ENCODE assay signal across 20 cellular contexts in the genomic region with DNA sequence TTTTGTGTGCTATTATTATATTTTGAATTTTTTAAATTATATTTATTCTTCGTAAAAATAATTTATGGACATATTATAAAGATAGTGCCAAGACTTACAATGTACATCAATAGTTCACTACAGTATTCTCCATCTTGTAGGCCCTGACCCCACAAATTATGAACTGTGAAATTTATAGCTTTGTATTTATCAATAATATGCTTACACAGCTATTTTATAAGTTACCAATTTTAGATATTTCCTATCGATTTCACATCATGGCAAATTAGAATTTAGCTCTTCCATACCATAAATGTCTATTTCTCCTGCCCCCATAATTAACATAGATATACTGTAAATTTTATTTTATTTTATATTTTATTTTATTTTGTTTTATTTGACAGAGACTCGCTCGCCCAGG. TPM values are rescaled to one million over a fixed set of nuclear protein-coding genes. Genes with fewer than 3 reads are reported as not detected.
DNase-seq lines count a peak whose midpoint lies in the region; ATAC-seq, FAIRE-seq and TF ChIP-seq lines count a peak whose summit lies in the region.
"Had no signal": no experiment of that assay in that cellular context is flagged by ENCODE, and none has a peak within 500 bp of the region (broad histone marks: within the 10 kb centered on the region; RNA-seq: fewer than 3 reads in every experiment).

No MANE protein-coding gene starts in this region.

- DNase-seq in HepG2 (ENCODE audit: low spot score), result no peak
- no peak for DNase-seq in right lobe of liver
- DNase-seq in K562 (ENCODE audit: extremely low read depth in 1 of 4, low spot score in 3 of 4), result no peak
- no peak for DNase-seq in H1 (ENCODE audit: low read depth in 1 of 2, low spot score in 2 of 2)
- no peak for DNase-seq in Kasumi-1 (lab: John Stamatoyannopoulos, UW)
- DNase-seq: ACHN; BE2C; C1 segment of cervical spinal cord; Caco-2; Calu3; CD4-positive, alpha-beta memory T cell; CD4-positive, CD25-positive, alpha-beta regulatory T cell; DMS79 treated with DMSO at 0.1 percent for 48 hours; GF-D8 had no signal

- no peaks in the 10 kb centered on the region for H3K36me3 ChIP-seq in HepG2 (replicated peaks in 1 of 2; ENCODE audit: control insufficient read depth in 1 of 2, insufficient read depth in 2 of 2, low read length in 2 of 2)
- H3K36me3 ChIP-seq in right lobe of liver, result no peaks in the 10 kb centered on the region
- H3K36me3 ChIP-seq in K562 (ENCODE audit: control insufficient read depth, insufficient read depth, low read length), result no peaks in the 10 kb centered on the region
- H3K36me3 ChIP-seq in H1 (ENCODE audit: control insufficient read depth in 2 of 4, insufficient read depth in 4 of 4, low read length in 3 of 4), result no peaks in the 10 kb centered on the region
- H3K36me3 ChIP-seq: BE2C, BLaER1 had no signal

- no peak overlapping the region for H4K8ac ChIP-seq in H1 (ENCODE audit: extremely low read depth, insufficient read depth, low read length)

- H3K14ac ChIP-seq in H1 (ENCODE audit: insufficient read length), result no peak overlapping the region

- no peak overlapping the region for H3K4ac ChIP-seq in H1 (replicated peaks; ENCODE audit: insufficient read length, low read depth, low read length)

- intact Hi-C loops in HepG2 (cut with micrococcal nuclease; ENCODE audit: unreplicated experiment) (no loop called here), right lobe of liver (cut with DNase I) (no loop called here), K562 (cut with micrococcal nuclease) (no loop called here)

- TF ChIP-seq CTCF in HepG2 (CRISPR knock-in tag; IDR thresholded peaks at IDR 0.05) (no peak), right lobe of liver (IDR thresholded peaks at IDR 0.05) (no peak), K562 (IDR thresholded peaks at IDR 0.05 in 2 of 3, conservative IDR thresholded peaks at IDR 0.05 in 1 of 3; ENCODE audit: insufficient read depth in 2 of 3, low read depth in 1 of 3, low read length in 3 of 3) (no peak), H1 (IDR thresholded peaks at IDR 0.05; ENCODE audit: control extremely low read depth in 1 of 3, insufficient read depth in 1 of 3, low read depth in 1 of 3, low read length in 3 of 3) (no peak)

- H4K20me1 ChIP-seq in HepG2 (ENCODE audit: insufficient read depth, low read length), result no peaks in the 10 kb centered on the region
- no peaks in the 10 kb centered on the region for H4K20me1 ChIP-seq in K562 (replicated peaks; ENCODE audit: control insufficient read depth, insufficient read depth, low read length)
- no peaks in the 10 kb centered on the region for H4K20me1 ChIP-seq in H1 (replicated peaks in 1 of 2; ENCODE audit: control insufficient read depth in 1 of 2, insufficient read depth in 2 of 2, low read length in 2 of 2)
- H4K20me1 ChIP-seq: BLaER1 had no signal

- WGBS in HepG2 (ENCODE audit: low lambda C conversion rate), result 57% methylated on average over 4 of the region's 4 CpGs
- WGBS in right lobe of liver (ENCODE audit: insufficient coverage, low coverage, low lambda C conversion rate, missing lambda C conversion rate), result 70% methylated on average over 2 of the region's 4 CpGs
- WGBS in K562 (ENCODE audit: insufficient coverage, low coverage, missing lambda C conversion rate), result 2% methylated on average over 4 of the region's 4 CpGs
- WGBS in H1 (ENCODE audit: extremely low coverage in 1 of 2, insufficient coverage in 1 of 2, insufficient read length in 1 of 2, insufficient replicate concordance in 2 of 2, low coverage in 1 of 2, low lambda C conversion rate in 2 of 2, missing lambda C conversion rate in 1 of 2), 2 experiments, result 94% methylated on average over 4 of the region's 4 CpGs; no CpG with 5 or more reads in 1 of the 2 experiments

- in situ Hi-C loops in HepG2 (cut with HindIII; ENCODE audit: extremely low pct_ligation_motif_present, low pct_unique_long_range_greater_than_20kb) (no loop called here), K562 (cut with MboI) (no loop called here)

- no peak overlapping the region for H4K91ac ChIP-seq in H1 (replicated peaks; ENCODE audit: insufficient read length, low read length)

- no peaks in the 10 kb centered on the region; the same call in 1 of the 2 replicates for H3K23me2 ChIP-seq in H1 (ENCODE audit: low read depth, low read length)

- no peak overlapping the region for H2AK5ac ChIP-seq in H1 (ENCODE audit: low read depth, low read length)

- no peaks in the 10 kb centered on the region for H3K79me2 ChIP-seq in HepG2 (ENCODE audit: insufficient read depth, low read length)
- no peaks in the 10 kb centered on the region for H3K79me2 ChIP-seq in K562 (ENCODE audit: control insufficient read depth, insufficient read depth, low read length)
- no peaks in the 10 kb centered on the region for H3K79me2 ChIP-seq in H1 (ENCODE audit: control insufficient read depth in 1 of 2, insufficient read depth in 2 of 2, low read length in 2 of 2)

- H3K9ac ChIP-seq in HepG2 (ENCODE audit: insufficient read depth, low read depth, low read length), result no peak overlapping the region
- H3K9ac ChIP-seq in K562 (ENCODE audit: insufficient read depth in 1 of 2, low read depth in 2 of 2, low read length in 2 of 2), result no peak overlapping the region
- H3K9ac ChIP-seq in H1 (replicated peaks in 1 of 4; ENCODE audit: extremely low read depth in 1 of 4, low read depth in 3 of 4, low read length in 3 of 4), result no peak overlapping the region
- H3K9ac ChIP-seq: BLaER1 had no signal

- ATAC-seq in HepG2 (no peak), right lobe of liver (no peak), K562 (no peak), GM19455 (IDR thresholded peaks at IDR 0.05; ENCODE audit: unreplicated experiment) (no peak), GM19023 (IDR thresholded peaks at IDR 0.05; ENCODE audit: unreplicated experiment) (no peak)

- H3K27me3 ChIP-seq in HepG2 (ENCODE audit: control insufficient read depth in 1 of 2, insufficient read depth in 2 of 2, low read length in 2 of 2) (no peaks in the 10 kb centered on the region), right lobe of liver (no peaks in the 10 kb centered on the region), K562 (ENCODE audit: control insufficient read depth in 2 of 2, insufficient read depth in 2 of 2, low read length in 2 of 2) (no peaks in the 10 kb centered on the region), H1 (replicated peaks in 1 of 4; ENCODE audit: control insufficient read depth in 3 of 4, extremely low read depth in 1 of 4, insufficient read depth in 3 of 4, low read length in 3 of 4) (no peaks in the 10 kb centered on the region)
- H3K27me3 ChIP-seq: BE2C, BLaER1 had no signal

- TF ChIP-seq EP300 in HepG2 (IDR thresholded peaks at IDR 0.05; ENCODE audit: low read depth in 2 of 2, low read length in 2 of 2), result no peak
- TF ChIP-seq EP300 in HepG2 (CRISPR knock-in tag; IDR thresholded peaks at IDR 0.05; ENCODE audit: borderline replicate concordance), result no peak
- no peak for TF ChIP-seq EP300 in K562 (IDR thresholded peaks at IDR 0.05; ENCODE audit: low read length)
- TF ChIP-seq EP300 in H1 (IDR thresholded peaks at IDR 0.05; ENCODE audit: borderline replicate concordance in 1 of 2, low read depth in 2 of 2, low read length in 2 of 2), result no peak

- no peak overlapping the region for H3K23ac ChIP-seq in H1 (ENCODE audit: insufficient read length)

- H2AFZ ChIP-seq in HepG2 (ENCODE audit: low read length) (no peak overlapping the region), K562 (ENCODE audit: low read depth, low read length) (no peak overlapping the region), H1 (ENCODE audit: low read length) (no peak overlapping the region)

- H2BK12ac ChIP-seq in H1 (ENCODE audit: low read depth, low read length), result no peak overlapping the region

- no peaks in the 10 kb centered on the region for H3K79me1 ChIP-seq in H1 (ENCODE audit: low read depth, low read length)

- FAIRE-seq in HepG2 (lab: Jason Lieb, UNC), result no peak
- no peak for FAIRE-seq in K562 (lab: Jason Lieb, UNC)
- FAIRE-seq in H1 (lab: Jason Lieb, UNC), result no peak
- FAIRE-seq: D721Med, GM12891 had no signal

- no peak overlapping the region for H3K56ac ChIP-seq in H1 (replicated peaks; ENCODE audit: insufficient read length, low read depth, low read length)

- POLR2A ChIA-PET in HepG2 (lab: Yijun Ruan, JAX), result no interaction called here
- POLR2A ChIA-PET in K562 (lab: Yijun Ruan, JAX), result no interaction called here
- POLR2A ChIA-PET in H1 (lab: Charles Lee; ENCODE audit: partially characterized antibody), result no interaction called here

- CTCF ChIA-PET in HepG2 (lab: Yijun Ruan, JAX; ENCODE audit: low intra/inter-chr PET ratio, low total read pairs), result no interaction called here
- CTCF ChIA-PET in K562 (lab: Yijun Ruan, JAX; ENCODE audit: low intra/inter-chr PET ratio), result no interaction called here
- CTCF ChIA-PET in H1 (lab: Charles Lee; ENCODE audit: partially characterized antibody), result interaction anchor here (1.2 to 2.1 kb wide), 6 partner anchors 11 to 203 kb away, joined by 3 to 14 read pairs (median 8); no protein-coding TSS in a partner anchor

- no peak overlapping the region for H3K27ac ChIP-seq in HepG2 (ENCODE audit: extremely low read length, insufficient read depth, low read length)
- H3K27ac ChIP-seq in right lobe of liver, result no peak overlapping the region
- H3K27ac ChIP-seq in K562 (ENCODE audit: extremely low read depth, low read depth, low read length), result no peak overlapping the region
- no peak overlapping the region for H3K27ac ChIP-seq in H1 (ENCODE audit: low read depth, low read length)
- H3K27ac ChIP-seq: 22Rv1, BLaER1 had no signal

- H4K5ac ChIP-seq in H1 (ENCODE audit: insufficient read length, low read depth, low read length), result no peak overlapping the region

- H2BK5ac ChIP-seq in H1 (ENCODE audit: low read depth, low read length), result no peak overlapping the region

- H3K9me3 ChIP-seq in HepG2 (ENCODE audit: low read length) (no peaks in the 10 kb centered on the region), right lobe of liver (no peaks in the 10 kb centered on the region), K562 (replicated peaks; ENCODE audit: control insufficient read depth, insufficient read depth, low read depth, low read length) (no peaks in the 10 kb centered on the region), H1 (ENCODE audit: insufficient read depth in 2 of 2, low read depth in 1 of 2, low read length in 1 of 2) (no peaks in the 10 kb centered on the region)
- H3K9me3 ChIP-seq: BE2C, Caco-2 had no signal

- H3K4me3 ChIP-seq in HepG2 (replicated peaks in 1 of 3; ENCODE audit: insufficient read depth in 1 of 3, low read depth in 2 of 3, low read length in 3 of 3), result no peak overlapping the region
- H3K4me3 ChIP-seq in right lobe of liver, result no peak overlapping the region
- H3K4me3 ChIP-seq in K562, result no peak overlapping the region
- H3K4me3 ChIP-seq in H1 (ENCODE audit: extremely low read depth in 1 of 4, insufficient read depth in 2 of 4, low read depth in 3 of 4, low read length in 4 of 4), result no peak overlapping the region
- H3K4me3 ChIP-seq: BLaER1 had no signal

- H3K18ac ChIP-seq in H1 (ENCODE audit: extremely low read depth, low read length), result no peak overlapping the region

- no peak for TF ChIP-seq POLR2A in HepG2 (IDR thresholded peaks at IDR 0.05; ENCODE audit: insufficient read depth in 1 of 2, low read depth in 2 of 2, low read length in 2 of 2)
- no peak for TF ChIP-seq POLR2A in right lobe of liver (IDR thresholded peaks at IDR 0.05)
- TF ChIP-seq POLR2A in K562 (conservative IDR thresholded peaks at IDR 0.05), result no peak
- no peak for TF ChIP-seq POLR2A in H1 (IDR thresholded peaks at IDR 0.05; ENCODE audit: control extremely low read depth in 1 of 2, low read depth in 2 of 2, low read length in 2 of 2)

- H2BK20ac ChIP-seq in H1 (ENCODE audit: low read length), result no peak overlapping the region

- H3K9me1 ChIP-seq in K562 (ENCODE audit: control insufficient read depth, insufficient read depth, low read length), result no peaks in the 10 kb centered on the region

- no peak overlapping the region for H2BK15ac ChIP-seq in H1 (ENCODE audit: low read length)

- TF ChIP-seq RAD21 in HepG2 (CRISPR knock-in tag; IDR thresholded peaks at IDR 0.05) (no peak), K562 (CRISPR knock-in tag; conservative IDR thresholded peaks at IDR 0.05 in 1 of 2, IDR thresholded peaks at IDR 0.05 in 1 of 2) (no peak), H1 (IDR thresholded peaks at IDR 0.05 in 1 of 2, conservative IDR thresholded peaks at IDR 0.05 in 1 of 2; ENCODE audit: low read depth in 2 of 2, low read length in 2 of 2) (no peak)

- H3K4me2 ChIP-seq in HepG2 (ENCODE audit: low read depth, low read length), result no peak overlapping the region
- no peak overlapping the region for H3K4me2 ChIP-seq in K562 (ENCODE audit: insufficient read depth, low read length)
- no peak overlapping the region for H3K4me2 ChIP-seq in H1 (ENCODE audit: insufficient read depth in 1 of 2, low read depth in 2 of 2, low read length in 2 of 2)
- H3K4me2 ChIP-seq: BLaER1 had no signal

- no peak overlapping the region for H2BK120ac ChIP-seq in H1 (replicated peaks; ENCODE audit: low read depth, low read length)

- BruUV-seq in HepG2 (replicated peaks; lab: Mats Ljungman, UMichigan), result no TSS peak
- BruUV-seq in K562 (replicated peaks; lab: Mats Ljungman, UMichigan), result no TSS peak

- H3K4me1 ChIP-seq in HepG2 (ENCODE audit: insufficient read depth, low read length), result no peaks in the 10 kb centered on the region
- no peaks in the 10 kb centered on the region for H3K4me1 ChIP-seq in right lobe of liver
- no peaks in the 10 kb centered on the region for H3K4me1 ChIP-seq in K562 (replicated peaks in 1 of 2; ENCODE audit: control insufficient read depth in 2 of 2, insufficient read depth in 2 of 2, low read length in 2 of 2)
- H3K4me1 ChIP-seq in H1 (replicated peaks in 1 of 4; ENCODE audit: control insufficient read depth in 3 of 4, insufficient read depth in 4 of 4, low read length in 3 of 4), result no peaks in the 10 kb centered on the region
- H3K4me1 ChIP-seq: BE2C, Caco-2 had no signal

RNA-seq across cellular contexts. Expression of gene GNAI1, which starts 34.4 kb away (rescaled TPM):
- 5.7 and 8.8 TPM in 2 replicates for total RNA-seq in HepG2 (2016; rRNA removed; fragmentation: Illumina TruSeq; extraction: Trizol)
- 1.9 and 2.0 TPM in 2 replicates for total RNA-seq in HepG2 (2016; cell fraction: cytosol; rRNA removed; fragmentation: Illumina TruSeq; extraction: Trizol; ENCODE audit: low read depth)
- 5.8 and 7.5 TPM in 2 replicates for total RNA-seq in HepG2 (2016; cell fraction: insoluble cytoplasmic fraction; rRNA removed; fragmentation: Illumina TruSeq; extraction: Trizol)
- 2.5 and 2.9 TPM in 2 replicates for total RNA-seq in HepG2 (2016; cell fraction: membrane; rRNA removed; fragmentation: Illumina TruSeq; extraction: Trizol)
- total RNA-seq in HepG2 (2016; cell fraction: nucleus; rRNA removed; fragmentation: Illumina TruSeq; extraction: Trizol), result 5.6 and 7.8 TPM in 2 replicates
- polyA plus RNA-seq in HepG2 (2011; rRNA removed), result 2.5 and 3.5 TPM in 2 replicates
- polyA plus RNA-seq in HepG2 (2011; cell fraction: cytosol; rRNA removed), result 1.5 and 1.8 TPM in 2 replicates
- polyA plus RNA-seq in HepG2 (2011; cell fraction: nucleus; rRNA removed), result 0.95 and 1.2 TPM in 2 replicates
- polyA plus RNA-seq in HepG2 (2012), result 3.1 and 4.0 TPM in 2 replicates
- polyA plus RNA-seq in HepG2 (2016; cell fraction: cytosol; fragmentation: Illumina TruSeq; extraction: Trizol; ENCODE audit: low read depth), result 0.59 and 0.60 TPM in 2 replicates
- polyA plus RNA-seq in HepG2 (2016; cell fraction: insoluble cytoplasmic fraction; fragmentation: Illumina TruSeq; extraction: Trizol; ENCODE audit: low read depth), result 5.0 and 6.6 TPM in 2 replicates
- 0.89 and 1.1 TPM in 2 replicates for polyA plus RNA-seq in HepG2 (2016; cell fraction: membrane; fragmentation: Illumina TruSeq; extraction: Trizol; ENCODE audit: low read depth)
- 6.3 and 6.8 TPM in 2 replicates for polyA plus RNA-seq in HepG2 (2016; cell fraction: nucleus; fragmentation: Illumina TruSeq; extraction: Trizol; ENCODE audit: insufficient read depth, low read depth)
- polyA minus RNA-seq in HepG2 (2011; rRNA and poly(A)+ RNA removed; ENCODE audit: low replicate concordance), result 1.9 and 8.5 TPM in 2 replicates
- polyA minus RNA-seq in HepG2 (2011; cell fraction: cytosol; rRNA and poly(A)+ RNA removed), result 2.9 and 4.9 TPM in 2 replicates
- polyA minus RNA-seq in HepG2 (2011; cell fraction: nucleus; rRNA and poly(A)+ RNA removed), result 8.8 and 10.6 TPM in 2 replicates
- 10 to 100 TPM; 10.9 to 21.5 (median 16.5) TPM for total RNA-seq in right lobe of liver
- total RNA-seq in K562 (2011; cell fraction: chromatin; rRNA removed; ENCODE audit: low replicate concordance), result not detected in 2 replicates
- total RNA-seq in K562 (2011; cell fraction: nucleolus; rRNA removed), result not detected in 2 replicates
- not detected in 2 replicates for total RNA-seq in K562 (2011; cell fraction: nucleoplasm; rRNA removed)
- total RNA-seq in K562 (2014; rRNA removed), result not detected in 2 replicates
- not detected in 2 replicates for total RNA-seq in K562 (2014; rRNA removed; fragmentation: Illumina TruSeq; extraction: Trizol)
- total RNA-seq in K562 (2015; rRNA removed; fragmentation: Illumina TruSeq; extraction: Trizol), result not detected in 2 replicates
- total RNA-seq in K562 (2021), result 0.13 TPM in 1 of 2 replicates, not detected in the other
- 0.08 TPM in 1 of 2 replicates, not detected in the other for polyA plus RNA-seq in K562 (2011; rRNA removed)
- polyA plus RNA-seq in K562 (2011; cell fraction: cytosol; rRNA removed), result not detected in 2 replicates
- not detected in 2 replicates for polyA plus RNA-seq in K562 (2011; cell fraction: nucleus; rRNA removed)
- 0.04 and 0.06 TPM in 2 replicates for polyA plus RNA-seq in K562 (2012)
- not detected in 2 replicates for polyA plus RNA-seq in K562 (2014; fragmentation: Illumina TruSeq; extraction: Trizol)
- under 1 TPM in 1 of 2 experiments, not detected in 1; 0.03 TPM for polyA plus RNA-seq in K562 (2014; fragmentation: Nextera tagmentation; extraction: Ambion mirVana)
- polyA plus RNA-seq in K562 (2014; rRNA removed), result not detected in 2 replicates
- not detected in 2 replicates for polyA minus RNA-seq in K562 (2011; rRNA and poly(A)+ RNA removed)
- not detected in 2 replicates for polyA minus RNA-seq in K562 (2011; cell fraction: cytosol; rRNA and poly(A)+ RNA removed)
- under 0.01 TPM in 1 of 2 replicates, not detected in the other for polyA minus RNA-seq in K562 (2011; cell fraction: nucleus; rRNA and poly(A)+ RNA removed)
- total RNA-seq in H1 (2021; fragmentation: NEBNext Ultra II Directional; extraction: Animal tissue kit (Norgen Biotek cat#: 25700)), result 20.0 and 29.5 TPM in 2 replicates
- polyA plus RNA-seq in H1 (2011; rRNA removed), result 6.0 and 8.0 TPM in 2 replicates
- 11.8 TPM for polyA plus RNA-seq in H1 (2011; cell fraction: cytosol; rRNA removed)
- 4.0 TPM for polyA plus RNA-seq in H1 (2011; cell fraction: nucleus; rRNA removed)
- 14.7 to 32.5 TPM (median 22.2 TPM) in 4 replicates for polyA plus RNA-seq in H1 (2012, experiment 1 of 2)
- polyA plus RNA-seq in H1 (2012, experiment 2 of 2), result 2.0 TPM
- polyA plus RNA-seq in H1 (2013, experiment 1 of 2), result 9.1 TPM
- polyA plus RNA-seq in H1 (2013, experiment 2 of 2), result 9.5 TPM
- polyA minus RNA-seq in H1 (2011; rRNA and poly(A)+ RNA removed), result 12.9 and 17.8 TPM in 2 replicates
- 11.2 TPM for polyA minus RNA-seq in H1 (2011; cell fraction: cytosol; rRNA and poly(A)+ RNA removed)
- polyA minus RNA-seq in H1 (2011; cell fraction: nucleus; rRNA and poly(A)+ RNA removed), result 28.9 TPM

Comparison
In these comparisons a context has a peak if more than half of its experiments do, and no peak if none do; other contexts are left out.
1. Of the 241 proteins assayed by ChIP-seq in both HepG2 and K562: peak only in HepG2: none; only in K562: MAFG; in both: MAFF and MAFK; in neither: 238.